17 cellular contexts compared by ENCODE assay signal in genomic region chr7:38628630-38629385, GRCh38. TPM values are rescaled to one million over a fixed set of nuclear protein-coding genes. Genes with fewer than 3 reads are reported as not detected.
DNase-seq lines count a peak whose midpoint lies in the region; ATAC-seq, FAIRE-seq and TF ChIP-seq lines count a peak whose summit lies in the region.
"Had no signal": no experiment of that assay in that cellular context is flagged by ENCODE, and none has a peak within 500 bp of the region (broad histone marks: within the 10 kb centered on the region; RNA-seq: fewer than 3 reads in every experiment).

No MANE protein-coding gene starts in this region.

- no peaks in the 10 kb centered on the region for H3K79me2 ChIP-seq in astrocyte (ENCODE audit: insufficient read depth, low read length)
- H3K79me2 ChIP-seq: hepatocyte had no signal

- TF ChIP-seq CTCF in astrocyte (IDR thresholded peaks at IDR 0.05; ENCODE audit: insufficient read depth, low read depth, low read length) = no peak
- TF ChIP-seq CTCF in fibroblast of villous mesenchyme (IDR thresholded peaks at IDR 0.05; ENCODE audit: insufficient read depth, low read depth, low read length) = no peak

- H3K36me3 ChIP-seq in astrocyte (ENCODE audit: insufficient read depth, low read length) (no peaks in the 10 kb centered on the region), H7 (replicated peaks; ENCODE audit: control insufficient read depth, insufficient read depth, low read length) (no peaks in the 10 kb centered on the region)

- H4K20me1 ChIP-seq in astrocyte (ENCODE audit: insufficient read depth, low read length) = peaks cover 6% of the 10 kb centered on the region

- peak overlapping the region; percentile 14 for H3K4me3 Mint-ChIP-seq in astrocyte (ENCODE audit: unreplicated experiment)
- H3K4me3 Mint-ChIP-seq: activated CD8-positive, alpha-beta memory T cell treated with anti-CD3 and anti-CD28 coated beads, Interleukin-2, amount 10 ng/mL, durations not matched to agents 7 days and 5 days; stimulated activated naive B cell treated with anti-CD40 and anti-IgM and Interleukin-4, amounts not matched to agents 10 μg/mL and 1 μg/mL and 100 μg/mL, for 72 hours had no signal

- no peak overlapping the region for H3K27ac ChIP-seq in astrocyte (ENCODE audit: low read depth, low read length)
- H3K27ac ChIP-seq: hepatocyte had no signal

- no peak overlapping the region for H2AFZ ChIP-seq in astrocyte (ENCODE audit: low read depth, low read length)
- H2AFZ ChIP-seq: hepatocyte had no signal

- peaks cover 29% of the 10 kb centered on the region for H3K27me3 Mint-ChIP-seq in astrocyte (ENCODE audit: low read depth, unreplicated experiment)

- no peak overlapping the region for H3K9ac ChIP-seq in astrocyte (ENCODE audit: low read length)

- peak overlapping the region; percentile 71 for H3K27ac Mint-ChIP-seq in astrocyte (ENCODE audit: unreplicated experiment)
- H3K27ac Mint-ChIP-seq: activated CD8-positive, alpha-beta memory T cell treated with anti-CD3 and anti-CD28 coated beads, Interleukin-2, amount 10 ng/mL, durations not matched to agents 7 days and 5 days; naive B cell; WTC11 had no signal

- peak; percentile 55 for DNase-seq in A172 (ENCODE audit: low spot score)
- DNase-seq in GM04504 (ENCODE audit: low read depth) = peak; percentile 51
- DNase-seq in astrocyte (ENCODE audit: low read depth) = peak; percentile 76
- peak; percentile 1 for DNase-seq in fibroblast of villous mesenchyme (ENCODE audit: low read depth)
- no peak for DNase-seq in occipital lobe (lab: John Stamatoyannopoulos, UW)
- DNase-seq in H7 = no peak
- no peak for DNase-seq in stimulated activated CD4-positive, alpha-beta T cell treated with anti-CD3 and anti-CD28 coated beads, Interleukin-12 subunit alpha, Interleukin-12 subunit beta, amount 100 ng/mL, for 4 hours
- DNase-seq: ACHN; activated CD8-positive, alpha-beta memory T cell treated with anti-CD3 and anti-CD28 coated beads, Interleukin-2, amount 10 ng/mL, durations not matched to agents 7 days and 5 days; activated naive CD4-positive, alpha-beta T cell treated with anti-CD3 and anti-CD28 coated beads, Interleukin-2, amount 50 U/mL, for 16 hours; cerebellar nuclear complex; GOT3; naive B cell; stimulated activated naive B cell treated with anti-CD40 and anti-IgM and Interleukin-4, amounts not matched to agents 10 μg/mL and 1 μg/mL and 100 μg/mL, for 72 hours had no signal

- peaks cover 2% of the 10 kb centered on the region for H3K9me3 Mint-ChIP-seq in astrocyte (ENCODE audit: unreplicated experiment)

- ATAC-seq in GM19328 (IDR thresholded peaks at IDR 0.05; ENCODE audit: unreplicated experiment) = no peak
- ATAC-seq: activated CD8-positive, alpha-beta memory T cell treated with anti-CD3 and anti-CD28 coated beads, Interleukin-2, amount 10 ng/mL, durations not matched to agents 7 days and 5 days; stimulated activated naive B cell treated with anti-CD40 and anti-IgM and Interleukin-4, amounts not matched to agents 10 μg/mL and 1 μg/mL and 100 μg/mL, for 72 hours; WTC11 had no signal

- peaks cover 4% of the 10 kb centered on the region for H3K4me1 ChIP-seq in astrocyte (ENCODE audit: insufficient read depth, low read length)

- peaks cover 6% of the 10 kb centered on the region for H3K4me1 Mint-ChIP-seq in astrocyte (ENCODE audit: low read depth, unreplicated experiment)

- no peaks in the 10 kb centered on the region for H3K9me3 ChIP-seq in astrocyte (ENCODE audit: insufficient read depth, low read depth, low read length)

- peak; percentile 63 for FAIRE-seq in astrocyte (lab: Jason Lieb, UNC)

- peak overlapping the region; percentile 91 for H3K4me2 ChIP-seq in astrocyte (ENCODE audit: low read length)
- H3K4me2 ChIP-seq: hepatocyte had no signal

- H3K27me3 ChIP-seq in astrocyte (ENCODE audit: insufficient read depth, low read length) (no peaks in the 10 kb centered on the region), H7 (ENCODE audit: control insufficient read depth, insufficient read depth, low read length) (peaks cover 34% of the 10 kb centered on the region)

- H3K4me3 ChIP-seq in astrocyte (ENCODE audit: insufficient read depth, low read depth, low read length) (no peak overlapping the region), fibroblast of villous mesenchyme (ENCODE audit: low read depth, low read length) (no peak overlapping the region), H7 (ENCODE audit: insufficient read depth, low read depth, low read length) (no peak overlapping the region)
- H3K4me3 ChIP-seq: hepatocyte had no signal

- H3K36me3 Mint-ChIP-seq in astrocyte (ENCODE audit: low read depth, unreplicated experiment) = no peaks in the 10 kb centered on the region
- H3K36me3 Mint-ChIP-seq: activated CD8-positive, alpha-beta memory T cell treated with anti-CD3 and anti-CD28 coated beads, Interleukin-2, amount 10 ng/mL, durations not matched to agents 7 days and 5 days had no signal

RNA-seq across cellular contexts. Expression of gene AMPH, which starts 2.4 kb away (rescaled TPM):
- total RNA-seq in A172 (2014; rRNA removed; shearing (Covaris generic)) = 12.4 and 13.4 TPM in 2 replicates
- total RNA-seq in astrocyte = 2.9 and 3.3 TPM in 2 replicates
- 0.86 and 0.97 TPM in 2 replicates for total RNA-seq in fibroblast of villous mesenchyme
- 17.0 TPM for total RNA-seq in occipital lobe
- 2.3 and 2.8 TPM in 2 replicates for total RNA-seq in H7 (2014; rRNA removed; shearing (Covaris generic))
- total RNA-seq: activated CD8-positive, alpha-beta memory T cell treated with anti-CD3 and anti-CD28 coated beads, Interleukin-2, amount 10 ng/mL, durations not matched to agents 7 days and 5 days had no signal

Comparison
In these comparisons a context has a peak if more than half of its experiments do, and no peak if none do; other contexts are left out.
1. DNase-seq: peak in A172 (single experiment), GM04504 (single experiment), astrocyte (single experiment) and fibroblast of villous mesenchyme (single experiment); none in occipital lobe (single experiment), H7 (single experiment) and stimulated activated CD4-positive, alpha-beta T cell treated with anti-CD3 and anti-CD28 coated beads, Interleukin-12 subunit alpha, Interleukin-12 subunit beta, amount 100 ng/mL, for 4 hours (single experiment).